Comparison of ENCODE assay signal across 11 cellular contexts in the genomic region with DNA sequence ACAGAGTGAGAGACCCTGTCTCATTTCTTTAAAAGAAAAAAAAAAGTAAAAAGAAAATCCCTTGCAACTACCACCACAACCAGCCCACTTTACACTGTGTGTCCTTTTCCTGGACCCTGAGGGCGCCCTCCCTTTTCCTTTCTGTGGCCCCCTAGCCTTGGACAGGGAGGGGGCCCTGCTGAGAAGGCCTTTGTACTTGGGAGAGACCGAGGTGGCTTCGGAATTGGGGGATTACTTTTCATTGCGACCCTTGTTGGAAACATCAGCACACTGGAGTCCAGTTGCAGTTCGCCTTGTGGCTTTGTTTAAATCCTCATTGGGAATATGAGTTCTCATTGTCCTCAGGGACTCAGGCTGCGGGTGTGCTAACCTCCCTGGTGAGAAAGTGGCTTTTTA. TPM values are rescaled to one million over a fixed set of nuclear protein-coding genes. Genes with fewer than 3 reads are reported as not detected.
DNase-seq lines count a peak whose midpoint lies in the region; ATAC-seq, FAIRE-seq and TF ChIP-seq lines count a peak whose summit lies in the region.
"Had no signal": no experiment of that assay in that cellular context is flagged by ENCODE, and none has a peak within 500 bp of the region (broad histone marks: within the 10 kb centered on the region; RNA-seq: fewer than 3 reads in every experiment).

No MANE protein-coding gene starts in this region.

- H3K9me3 ChIP-seq in smooth muscle cell (replicated peaks; ENCODE audit: low read depth) = no peaks in the 10 kb centered on the region

- ATAC-seq in GM23338 = peak; percentile 4; the same call in 2 of the 3 replicates
- ATAC-seq: activated CD8-positive, alpha-beta T cell treated with anti-CD3 and anti-CD28 coated beads for 36 hours had no signal

- H3K36me3 Mint-ChIP-seq in GM23338 (ENCODE audit: low read depth) = 0 out of 3 replicates have a peak, but pooled peaks cover 6% of the 10 kb centered on the region

- H3K27ac Mint-ChIP-seq in GM23338 = peak overlapping the region; percentile 97
- H3K27ac Mint-ChIP-seq: activated CD8-positive, alpha-beta T cell treated with anti-CD3 and anti-CD28 coated beads for 36 hours had no signal

- H3K9ac ChIP-seq in smooth muscle cell (ENCODE audit: low read depth) = no peak overlapping the region

- peaks cover 14% of the 10 kb centered on the region for H3K4me1 ChIP-seq in GM23338 (ENCODE audit: insufficient read depth)
- H3K4me1 ChIP-seq in smooth muscle cell (ENCODE audit: low read depth) = peaks cover 14% of the 10 kb centered on the region

- H3K4me2 ChIP-seq in GM23338 (peak overlapping the region; percentile 58), smooth muscle cell (peak overlapping the region; percentile 10)

- H3K4me3 Mint-ChIP-seq in GM23338 = peak overlapping the region; percentile 46
- H3K4me3 Mint-ChIP-seq: activated CD8-positive, alpha-beta T cell treated with anti-CD3 and anti-CD28 coated beads for 36 hours had no signal

- no peaks in the 10 kb centered on the region for H3K9me2 ChIP-seq in GM23338 (ENCODE audit: insufficient read depth)

- in situ Hi-C loops in KBM-7 (cut with MboI; ENCODE audit: low pct_unique_long_range_greater_than_20kb, low sequenced_read_pairs) = no loop called here

- DNase-seq in GM23338 (ENCODE audit: low spot score) (no peak), mesenteric fat pad (ENCODE audit: low spot score) (peak; percentile 45), smooth muscle cell (lab: John Stamatoyannopoulos, UW; ENCODE audit: unreplicated experiment) (no peak), KBM-7 (no peak), NCI-H1417 (lab: John Stamatoyannopoulos, UW) (no peak), H54 (ENCODE audit: insufficient read length, low spot score) (no peak)
- DNase-seq: activated CD8-positive, alpha-beta T cell treated with anti-CD3 and anti-CD28 coated beads for 36 hours; central memory CD4-positive, alpha-beta T cell; DMS153 had no signal

- H3K4me3 ChIP-seq in GM23338 (no peak overlapping the region), smooth muscle cell (no peak overlapping the region)

- FAIRE-seq in H54 (lab: Jason Lieb, UNC) = no peak
- FAIRE-seq: TTC549 had no signal

- 0 out of 2 replicates have a peak overlapping the region, but pooled peaks have one; percentile 66 for H2AFZ ChIP-seq in GM23338
- H2AFZ ChIP-seq in smooth muscle cell (ENCODE audit: low read depth) = no peak overlapping the region

- TF ChIP-seq CTCF in GM23338 (conservative IDR thresholded peaks at IDR 0.05; ENCODE audit: low read depth in 2 of 2) (no peak), VCaP (conservative IDR thresholded peaks at IDR 0.05) (no peak), smooth muscle cell (IDR thresholded peaks at IDR 0.05; ENCODE audit: borderline replicate concordance, insufficient read depth, poor library complexity, severe bottlenecking) (no peak)

- H3F3A ChIP-seq in GM23338 (replicated peaks; ENCODE audit: low read depth) = peaks cover 11% of the 10 kb centered on the region; the same call in 1 of the 2 replicates
- peaks cover 3% of the 10 kb centered on the region for H3F3A ChIP-seq in smooth muscle cell (ENCODE audit: low read depth)

- peak overlapping the region; percentile 81 for H3K27ac ChIP-seq in GM23338 (ENCODE audit: low read depth)
- H3K27ac ChIP-seq in VCaP = peak overlapping the region; percentile 92
- no peak overlapping the region for H3K27ac ChIP-seq in smooth muscle cell (ENCODE audit: low read depth)

- H3K36me3 ChIP-seq in GM23338 (ENCODE audit: insufficient read depth) = no peaks in the 10 kb centered on the region
- H3K36me3 ChIP-seq in smooth muscle cell (ENCODE audit: low read depth) = no peaks in the 10 kb centered on the region

- 76% methylated on average over 6 of the region's 6 CpGs for WGBS in smooth muscle cell (ENCODE audit: low lambda C conversion rate)

- H3K27me3 ChIP-seq in GM23338 (ENCODE audit: insufficient read depth) = no peaks in the 10 kb centered on the region
- H3K27me3 ChIP-seq in smooth muscle cell (ENCODE audit: low read depth) = no peaks in the 10 kb centered on the region

- peaks cover 33% of the 10 kb centered on the region for H3K4me1 Mint-ChIP-seq in GM23338

- peaks cover 28% of the 10 kb centered on the region for H3K27me3 Mint-ChIP-seq in GM23338 (ENCODE audit: insufficient read depth, low read depth, poor library complexity)
- H3K27me3 Mint-ChIP-seq: activated CD8-positive, alpha-beta T cell treated with anti-CD3 and anti-CD28 coated beads for 36 hours had no signal

- H4K20me1 ChIP-seq in GM23338 (replicated peaks; ENCODE audit: insufficient read depth) (no peaks in the 10 kb centered on the region), smooth muscle cell (ENCODE audit: low read depth) (peaks cover 19% of the 10 kb centered on the region)

- H3K79me2 ChIP-seq in GM23338 (replicated peaks; ENCODE audit: insufficient read depth) (no peaks in the 10 kb centered on the region), smooth muscle cell (ENCODE audit: low read depth) (no peaks in the 10 kb centered on the region)

- H3K9me3 Mint-ChIP-seq in GM23338 = 0 out of 3 replicates have a peak, but pooled peaks cover 3% of the 10 kb centered on the region
- H3K9me3 Mint-ChIP-seq: activated CD8-positive, alpha-beta T cell treated with anti-CD3 and anti-CD28 coated beads for 36 hours had no signal

- TF ChIP-seq POLR2A in H54 (IDR thresholded peaks at IDR 0.05; ENCODE audit: low read depth, low read length) = no peak

TF ChIP-seq in GM23338, 12 proteins besides CTCF, POLR2A, EP300 and RAD21 (continues in another document):
- TF ChIP-seq STAT1 (IDR thresholded peaks at IDR 0.05; ENCODE audit: unreplicated experiment) (no peak), ZNF331 (CRISPR knock-in tag; IDR thresholded peaks at IDR 0.05; ENCODE audit: low read depth) (no peak), ZNF462 (CRISPR knock-in tag; IDR thresholded peaks at IDR 0.05) (no peak), EZH2 (IDR thresholded peaks at IDR 0.05; ENCODE audit: low read depth, unreplicated experiment) (no peak), ZNF114 (CRISPR knock-in tag; IDR thresholded peaks at IDR 0.05) (no peak)

RNA-seq across cellular contexts. Expression of gene DNASE1, which starts 9.4 kb away (rescaled TPM):
- 23.0 and 24.0 TPM in 2 replicates for total RNA-seq in GM23338 (2014; rRNA removed; shearing (Covaris generic))
- 7.9 TPM in 2 replicates for polyA plus RNA-seq in GM23338 (2016; fragmentation: Nextera tagmentation; extraction: Ambion mirVana)
- 4.3 TPM for total RNA-seq in mesenteric fat pad
- total RNA-seq in smooth muscle cell = 21.9 and 37.8 TPM in 2 replicates
- polyA plus RNA-seq in smooth muscle cell = 8.1 and 11.9 TPM in 2 replicates

RNA-seq across cellular contexts. Expression of gene SLX4, which starts 33.7 kb away (rescaled TPM):
- 12.6 and 15.2 TPM in 2 replicates for total RNA-seq in GM23338 (2014; rRNA removed; shearing (Covaris generic))
- polyA plus RNA-seq in GM23338 (2016; fragmentation: Nextera tagmentation; extraction: Ambion mirVana) = 2.9 and 3.0 TPM in 2 replicates
- 4.4 TPM for total RNA-seq in mesenteric fat pad
- 2.6 and 3.6 TPM in 2 replicates for total RNA-seq in smooth muscle cell
- polyA plus RNA-seq in smooth muscle cell = 3.1 and 3.5 TPM in 2 replicates
